25 cellular contexts compared by ENCODE assay signal in the genomic region with DNA sequence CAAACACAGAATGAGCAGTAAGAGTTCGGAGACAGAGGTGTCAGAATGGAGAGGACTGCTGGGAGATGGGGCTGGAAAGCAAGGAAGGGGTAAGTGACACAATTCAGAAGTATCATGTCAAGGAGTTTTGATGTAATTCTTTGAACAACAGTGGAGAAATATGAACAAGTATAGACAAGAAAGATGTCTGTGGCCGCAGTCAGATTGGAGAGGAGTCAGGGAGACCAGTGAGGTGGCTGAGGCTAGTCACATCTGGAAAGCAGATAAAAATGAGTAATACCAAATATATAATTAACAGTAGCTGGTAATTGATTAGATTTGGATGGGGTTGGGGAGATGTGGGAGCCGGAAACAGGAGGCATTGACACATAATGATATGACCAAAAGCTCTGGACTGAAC.
"Had no signal": no experiment of that assay in that cellular context is flagged by ENCODE, and none has a peak within 500 bp of the region (broad histone marks: within the 10 kb centered on the region; RNA-seq: fewer than 3 reads in every experiment).

No MANE protein-coding gene starts in this region.

- H3K4me1 ChIP-seq: colonic mucosa, heart right ventricle, lower lobe of right lung, prostate gland, right atrium auricular region, thyroid gland had no signal

- H3K27ac ChIP-seq: colonic mucosa, heart right ventricle, lower lobe of right lung, neutrophil, prostate gland, right atrium auricular region, thyroid gland had no signal

- H3K4me2 ChIP-seq: smooth muscle cell had no signal

- FAIRE-seq: endothelial cell of umbilical vein had no signal

- ATAC-seq: esophagus mucosa; heart right ventricle; left ventricle myocardium superior; lower lobe of right lung; natural killer cell; sciatic nerve; stimulated activated naive CD8-positive, alpha-beta T cell treated with anti-CD3 and anti-CD28 coated beads, Interleukin-15, amount 100 ng/mL, for 72 hours had no signal

- H3K9me3 ChIP-seq: colonic mucosa, heart right ventricle, lower lobe of right lung, neutrophil, prostate gland, right atrium auricular region, thyroid gland had no signal

- DNase-seq: colonic mucosa; effector memory CD4-positive, alpha-beta T cell; foreskin melanocyte; glutamatergic neuron; heart right ventricle; hypothalamus; immature natural killer cell; islet precursor cell; left ventricle myocardium superior; lower lobe of right lung; natural killer cell; stimulated activated CD4-positive, alpha-beta T cell treated with anti-CD3 and anti-CD28 coated beads, Interleukin-12 subunit alpha, Interleukin-12 subunit beta, amount 100 ng/mL, for 4 hours; stimulated activated CD4-positive, alpha-beta T cell treated with anti-CD3 and anti-CD28 coated beads, Interleukin-1b, Interleukin-23, amount 100 ng/mL, for 48 hours; stimulated activated CD4-positive, alpha-beta T cell treated with anti-CD3 and anti-CD28 coated beads, Interleukin-4, amount 100 ng/mL, for 1 hour; stimulated activated CD8-positive, alpha-beta memory T cell treated with anti-CD3 and anti-CD28 coated beads, Interleukin-4, amount 100 ng/mL, for 48 hours; stimulated activated naive CD4-positive, alpha-beta T cell; stimulated activated naive CD8-positive, alpha-beta T cell treated with anti-CD3 and anti-CD28 coated beads, Interleukin-15, amount 100 ng/mL, for 72 hours; thyroid gland had no signal

- H3K27me3 ChIP-seq: colonic mucosa, heart right ventricle, neutrophil, right atrium auricular region, thyroid gland had no signal

- H3K4me3 ChIP-seq: colonic mucosa, heart right ventricle, lower lobe of right lung, prostate gland, right atrium auricular region, smooth muscle cell, thyroid gland had no signal

- H3K36me3 ChIP-seq: colonic mucosa, heart right ventricle, lower lobe of right lung, neutrophil, prostate gland, right atrium auricular region, thyroid gland had no signal
